ENCODE assay signal across 24 cellular contexts in the genomic region with DNA sequence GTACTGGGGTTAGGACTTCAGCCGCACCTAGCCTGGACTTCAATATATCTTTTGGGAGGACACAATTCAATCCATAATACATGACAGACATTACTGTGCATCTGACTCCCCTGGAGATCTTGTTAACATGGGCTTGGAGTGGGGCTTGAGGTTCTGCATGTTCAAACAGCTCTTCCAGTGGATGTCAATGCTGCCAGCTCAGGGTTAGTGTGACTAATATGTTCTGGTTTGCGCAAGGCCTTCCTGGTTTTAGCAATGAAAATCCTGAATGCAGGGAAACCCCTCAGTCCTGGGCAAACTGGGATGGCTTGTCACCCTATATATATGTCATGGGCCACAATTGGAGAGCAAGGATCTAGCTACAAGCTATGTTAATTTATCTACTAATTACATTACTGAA. TPM values are rescaled to one million over a fixed set of nuclear protein-coding genes. Genes with fewer than 3 reads are reported as not detected.
"Had no signal": no experiment of that assay in that cellular context is flagged by ENCODE, and none has a peak within 500 bp of the region (broad histone marks: within the 10 kb centered on the region; RNA-seq: fewer than 3 reads in every experiment).

No MANE protein-coding gene starts in this region.

- DNase-seq: activated CD4-positive, alpha-beta T cell treated with anti-CD3 and anti-CD28 coated beads, Interleukin-2, amount 10 ng/mL, durations not matched to agents 24 days and 14 days; activated CD4-positive, CD25-positive, alpha-beta regulatory T cell; activated CD8-positive, alpha-beta T cell treated with anti-CD3 and anti-CD28 coated beads for 36 hours; activated naive CD4-positive, alpha-beta T cell treated with Interleukin-2 at 50 U/mL for 16 hours; activated naive CD8-positive, alpha-beta T cell treated with anti-CD3 and anti-CD28 coated beads, Interleukin-2, amount 50 U/mL, for 24 hours; activated T-cell treated with anti-CD3 and anti-CD28 coated beads, Interleukin-2, amount 50 U/mL, for 24 hours; cerebellar nuclear complex; cortex of kidney; esophagus squamous epithelium; foreskin melanocyte; glutamatergic neuron; hippocampal formation; islet precursor cell; lower lobe of right lung; retina; stimulated activated CD4-positive, alpha-beta T cell treated with anti-CD3 and anti-CD28 coated beads, Interleukin-2, amount 100 ng/mL, for 24 hours; stimulated activated naive CD8-positive, alpha-beta T cell treated with anti-CD3 and anti-CD28 coated beads, Interleukin-15, Interleukin-2, amounts not matched to agents 100 U/mL and 50 U/mL, for 24 hours; SW 1271; T-helper 2 cell had no signal

- H3K27ac ChIP-seq: ascending aorta, esophagus squamous epithelium, lower lobe of right lung, tibial nerve, vagina had no signal

- H3K9me3 ChIP-seq: ascending aorta, esophagus squamous epithelium, lower lobe of right lung, tibial nerve, vagina had no signal

- ATAC-seq: activated CD8-positive, alpha-beta T cell treated with anti-CD3 and anti-CD28 coated beads for 36 hours; activated naive CD8-positive, alpha-beta T cell treated with anti-CD3 and anti-CD28 coated beads, Interleukin-2, amount 50 U/mL, for 24 hours; lower lobe of right lung; stimulated activated naive CD8-positive, alpha-beta T cell treated with anti-CD3 and anti-CD28 coated beads, Interleukin-15, Interleukin-2, amounts not matched to agents 100 U/mL and 50 U/mL, for 24 hours had no signal

- H3K36me3 ChIP-seq: ascending aorta, esophagus squamous epithelium, lower lobe of right lung, tibial nerve, vagina had no signal

- FAIRE-seq: TTC549 had no signal

- H3K4me1 ChIP-seq: ascending aorta had no signal

- H3K4me3 ChIP-seq: ascending aorta, esophagus squamous epithelium, lower lobe of right lung, tibial nerve, vagina had no signal

- H3K27me3 ChIP-seq: ascending aorta, vagina had no signal

RNA-seq across cellular contexts. Expression of gene TSPAN7, which starts 2.7 kb away (rescaled TPM):
- total RNA-seq: activated CD4-positive, alpha-beta T cell treated with anti-CD3 and anti-CD28 coated beads, Interleukin-2, amount 10 ng/mL, durations not matched to agents 24 days and 14 days; activated T-helper 2 cell treated with anti-CD3 and anti-CD28 coated beads, Interferon-gamma antibody, Interleukin-2, Interleukin-4, amounts not matched to agents 10 μg/mL and 5 μg/mL and 100 μg/mL, durations not matched to agents 14 hours and 24 hours and 36 hours had no signal
